ENCODE assay signal across 2 cellular contexts in genomic region chr12:51240971-51241370, GRCh38.
A peak's percentile ranks its signal among the peaks of the same experiment; 100 is the strongest.
TF ChIP-seq lines count a peak whose summit lies in the region.

No MANE protein-coding gene starts in this region.

TF ChIP-seq in HepG2, 621 proteins besides CTCF, POLR2A, EP300 and RAD21:
- 0 out of 2 replicates have a peak, but pooled peaks have one; percentile 35 for TF ChIP-seq ATF7 (IDR thresholded peaks at IDR 0.05)
- TF ChIP-seq ATF7 (CRISPR knock-in tag; IDR thresholded peaks at IDR 0.05) = no peak
- TF ChIP-seq NFE2L1 (CRISPR knock-in tag; IDR thresholded peaks at IDR 0.05; ENCODE audit: borderline replicate concordance) = no peak
TF ChIP-seq in HepG2: peak in this region for 1.

TF ChIP-seq in GM12891, 5 proteins besides CTCF, POLR2A, EP300 and RAD21:
- TF ChIP-seq TAF1 (IDR thresholded peaks at IDR 0.05; ENCODE audit: low read depth, low read length) (no peak), POU2F2 (IDR thresholded peaks at IDR 0.05; ENCODE audit: low read depth, low read length) (no peak), POLR2AphosphoS5 (IDR thresholded peaks at IDR 0.05; ENCODE audit: low read depth, low read length) (no peak), SPI1 (IDR thresholded peaks at IDR 0.05; ENCODE audit: low read depth, low read length) (no peak), PAX5 (IDR thresholded peaks at IDR 0.05; ENCODE audit: insufficient read depth, low read length, severe bottlenecking) (no peak)
